ENCODE assay signal across 13 cellular contexts in genomic region chr2:130195089-130195635, GRCh38. TPM values are rescaled to one million over a fixed set of nuclear protein-coding genes. Genes with fewer than 3 reads are reported as not detected.
DNase-seq lines count a peak whose midpoint lies in the region; ATAC-seq, FAIRE-seq and TF ChIP-seq lines count a peak whose summit lies in the region.
"Not testable (repeated sequence)": the region's sequence is repeated elsewhere in the genome, so short reads cannot be mapped to it uniquely, and the experiment has no call there.
"Had no signal": no experiment of that assay in that cellular context is flagged by ENCODE, and none has a peak within 500 bp of the region (broad histone marks: within the 10 kb centered on the region; RNA-seq: fewer than 3 reads in every experiment).

No MANE protein-coding gene starts in this region.

- not testable (repeated sequence) for H3K79me2 ChIP-seq in osteoblast (ENCODE audit: insufficient read depth, low read length)

- TF ChIP-seq CTCF in left ventricle myocardium inferior (IDR thresholded peaks at IDR 0.05; ENCODE audit: borderline replicate concordance); osteoblast (IDR thresholded peaks at IDR 0.05; ENCODE audit: extremely low read depth, low read depth, low read length): not testable (repeated sequence)

- not testable (repeated sequence) for H3K27me3 ChIP-seq in left ventricle myocardium inferior (ENCODE audit: low read depth); osteoblast (ENCODE audit: insufficient read depth, low read length)

- H3K36me3 ChIP-seq in left ventricle myocardium inferior; osteoblast (ENCODE audit: insufficient read depth, low read length): not testable (repeated sequence)

- not testable (repeated sequence) for H2AFZ ChIP-seq in osteoblast (ENCODE audit: low read length)

- not testable (repeated sequence) for H3K4me2 ChIP-seq in osteoblast (ENCODE audit: insufficient read depth, low read length)

- not testable (repeated sequence) for H3K36me3 Mint-ChIP-seq in activated naive CD4-positive, alpha-beta T cell treated with anti-CD3 and anti-CD28 coated beads, Interleukin-2, amount 50 U/mL, for 72 hours

- peak overlapping the region; percentile 93 for H3K27ac ChIP-seq in left ventricle myocardium inferior (replicated peaks)
- not testable (repeated sequence) for H3K27ac ChIP-seq in osteoblast (ENCODE audit: low read depth, low read length)

- not testable (repeated sequence) for H3K9me3 Mint-ChIP-seq in activated naive CD4-positive, alpha-beta T cell treated with anti-CD3 and anti-CD28 coated beads, Interleukin-2, amount 50 U/mL, for 72 hours

- DNase-seq in HTR-8/SVneo (ENCODE audit: insufficient read length, low spot score); activated naive CD4-positive, alpha-beta T cell treated with anti-CD3 and anti-CD28 coated beads, Interleukin-2, amount 50 U/mL, for 72 hours (ENCODE audit: low spot score in 2 of 2); Right ventricle myocardium superior; left lobe of liver (ENCODE audit: low spot score): not testable (repeated sequence)
- DNase-seq in left ventricle myocardium inferior: peak; percentile 25
- peak; percentile 58 for DNase-seq in osteoblast (ENCODE audit: insufficient read length, low spot score, missing footprints)

- peak; percentile 42 to 51 for ATAC-seq in activated naive CD4-positive, alpha-beta T cell treated with anti-CD3 and anti-CD28 coated beads, Interleukin-2, amount 50 U/mL, for 72 hours
- peak; percentile 80 for ATAC-seq in Right ventricle myocardium superior (ENCODE audit: poor library complexity)
- peak; percentile 90 for ATAC-seq in left lobe of liver

- not testable (repeated sequence) for H3K9me3 ChIP-seq in left ventricle myocardium inferior (replicated peaks); osteoblast (ENCODE audit: low read depth, low read length)

- H4K20me1 ChIP-seq in osteoblast (ENCODE audit: insufficient read depth, low read length): not testable (repeated sequence)

- not testable (repeated sequence) for H3K4me1 ChIP-seq in left ventricle myocardium inferior; osteoblast (ENCODE audit: insufficient read depth, low read length)

- peak; percentile 73 for FAIRE-seq in HTR-8/SVneo (lab: Jason Lieb, UNC)

- peak overlapping the region; percentile 57 for H3K4me3 ChIP-seq in left ventricle myocardium inferior
- not testable (repeated sequence) for H3K4me3 ChIP-seq in osteoblast (ENCODE audit: insufficient read depth, low read length)

- H3K27ac Mint-ChIP-seq in activated naive CD4-positive, alpha-beta T cell treated with anti-CD3 and anti-CD28 coated beads, Interleukin-2, amount 50 U/mL, for 72 hours: not testable (repeated sequence)

- intact Hi-C loops in Right ventricle myocardium superior (cut with DNase I); left ventricle myocardium inferior (cut with micrococcal nuclease): not testable (repeated sequence)

RNA-seq across cellular contexts. Expression of gene TUBA3E, which starts 3.1 kb away (rescaled TPM):
- not detected for total RNA-seq in activated naive CD4-positive, alpha-beta T cell treated with anti-CD3 and anti-CD28 coated beads, Interleukin-2, amount 50 U/mL, for 72 hours
- total RNA-seq in Right ventricle myocardium superior: 69.5 TPM
- total RNA-seq in left ventricle myocardium inferior: 47.1 TPM
- total RNA-seq in left lobe of liver: not detected
- total RNA-seq in osteoblast: not detected in 2 replicates
- total RNA-seq: A172; B cell; CD4-positive, CD25-positive, alpha-beta regulatory T cell; CD8-positive, alpha-beta memory T cell; G401; GM12878; H1 had no signal

RNA-seq across cellular contexts. Expression of gene MZT2B, which starts 13.1 kb away (rescaled TPM):
- total RNA-seq in activated naive CD4-positive, alpha-beta T cell treated with anti-CD3 and anti-CD28 coated beads, Interleukin-2, amount 50 U/mL, for 72 hours: 100 to 1,000 TPM; 392 to 450 TPM
- 554 TPM for total RNA-seq in Right ventricle myocardium superior
- 422 TPM for total RNA-seq in left ventricle myocardium inferior
- 138 TPM for total RNA-seq in left lobe of liver
- 128 and 129 TPM in 2 replicates for total RNA-seq in osteoblast

RNA-seq across cellular contexts. Expression of gene SMPD4, which starts 13.8 kb away (rescaled TPM):
- 10 to 100 TPM; 80.4 to 91.7 TPM for total RNA-seq in activated naive CD4-positive, alpha-beta T cell treated with anti-CD3 and anti-CD28 coated beads, Interleukin-2, amount 50 U/mL, for 72 hours
- total RNA-seq in Right ventricle myocardium superior (28.2 TPM), left ventricle myocardium inferior (26.7 TPM), left lobe of liver (27.8 TPM), osteoblast (18.3 and 24.2 TPM in 2 replicates)

RNA-seq across cellular contexts. Expression of gene CCDC74B, which starts 50.2 kb away (rescaled TPM):
- total RNA-seq in activated naive CD4-positive, alpha-beta T cell treated with anti-CD3 and anti-CD28 coated beads, Interleukin-2, amount 50 U/mL, for 72 hours: 1 to 10 TPM; 1.7 to 2.8 TPM
- total RNA-seq in Right ventricle myocardium superior: 0.38 TPM
- total RNA-seq in left ventricle myocardium inferior: 0.44 TPM
- not detected for total RNA-seq in left lobe of liver
- total RNA-seq in osteoblast: 5.4 and 10.9 TPM in 2 replicates
- total RNA-seq: CD4-positive, CD25-positive, alpha-beta regulatory T cell had no signal

Comparison
In these comparisons a context has a peak if more than half of its experiments do, and no peak if none do; other contexts are left out.
1. RNA of gene TUBA3E, which starts 3.1 kb away (total RNA-seq): 69.5 TPM in Right ventricle myocardium superior (single experiment) and 47.1 TPM in left ventricle myocardium inferior (single experiment); not detected in activated naive CD4-positive, alpha-beta T cell treated with anti-CD3 and anti-CD28 coated beads, Interleukin-2, amount 50 U/mL, for 72 hours, not detected in left lobe of liver (single experiment) and not detected in osteoblast; every median in the first group is over 10 times any median in the second.
2. Peak in every context shown above with its lines, with median percentiles within 50 percentile points of each other: ATAC-seq.